ENCODE assay signal across 1 cellular context in the genomic region with DNA sequence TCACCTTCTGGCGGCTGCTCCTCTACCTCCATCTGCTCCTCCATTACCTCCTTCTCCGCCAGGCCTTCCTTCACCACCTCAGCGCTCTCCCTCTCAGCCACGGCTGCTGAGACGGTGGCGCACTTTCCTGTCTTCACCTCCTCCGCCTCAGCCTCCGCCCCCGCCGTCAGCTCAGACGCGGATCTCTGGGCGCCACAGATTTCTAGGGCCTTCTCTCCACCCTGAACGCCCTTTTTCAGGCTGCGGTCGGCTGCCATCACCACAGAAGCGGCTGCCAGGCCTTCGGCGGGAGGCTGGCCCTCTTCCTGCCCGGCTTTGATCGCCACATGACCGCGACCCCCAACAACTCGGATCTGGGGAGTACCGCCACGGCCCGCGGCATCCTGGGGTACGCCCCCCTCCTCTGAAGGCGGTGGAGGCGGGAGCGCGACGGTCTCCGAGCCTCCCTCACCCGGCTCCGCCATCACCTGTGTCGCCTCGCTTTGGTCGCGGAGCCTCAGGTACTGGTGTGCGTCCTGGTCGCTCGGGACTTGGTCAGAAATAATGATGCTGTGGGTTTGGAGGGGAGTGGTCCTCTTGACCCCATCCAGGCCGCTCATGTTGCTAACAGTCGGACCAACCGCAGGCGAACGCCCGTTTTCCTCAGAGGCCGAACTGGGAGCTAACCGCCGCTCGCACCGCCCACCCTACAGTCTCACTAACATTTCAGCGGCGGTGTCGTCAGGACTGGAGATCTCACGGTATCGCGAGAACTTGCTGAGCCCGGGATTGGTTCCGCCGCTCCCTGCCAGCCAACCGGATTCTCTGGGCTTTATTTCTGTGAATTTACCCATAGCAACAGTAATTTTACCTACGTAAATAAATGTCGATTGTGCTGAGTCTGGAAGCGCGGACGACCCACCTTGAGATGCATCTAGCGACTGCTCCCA.
TF ChIP-seq lines count a peak whose summit lies in the region.

A gene (minus strand): TSS at position 699 of the 929 bp plus-strand sequence. CDS start 100 bp downstream, at position 599.

TF ChIP-seq in HepG2, 621 proteins besides CTCF, POLR2A, EP300 and RAD21 (continued from another document and continues in another):
- TF ChIP-seq LCORL (IDR thresholded peaks at IDR 0.05), result 0 out of 2 replicates have a peak, but pooled peaks have one; percentile 6
- 0 out of 2 replicates have a peak, but pooled peaks have one; percentile 86 for TF ChIP-seq LCORL (CRISPR knock-in tag; IDR thresholded peaks at IDR 0.05)
- TF ChIP-seq AGO1 (IDR thresholded peaks at IDR 0.05; ENCODE audit: low read depth, low read length, poor library complexity, severe bottlenecking), result no peak
- TF ChIP-seq, protein P1, sequence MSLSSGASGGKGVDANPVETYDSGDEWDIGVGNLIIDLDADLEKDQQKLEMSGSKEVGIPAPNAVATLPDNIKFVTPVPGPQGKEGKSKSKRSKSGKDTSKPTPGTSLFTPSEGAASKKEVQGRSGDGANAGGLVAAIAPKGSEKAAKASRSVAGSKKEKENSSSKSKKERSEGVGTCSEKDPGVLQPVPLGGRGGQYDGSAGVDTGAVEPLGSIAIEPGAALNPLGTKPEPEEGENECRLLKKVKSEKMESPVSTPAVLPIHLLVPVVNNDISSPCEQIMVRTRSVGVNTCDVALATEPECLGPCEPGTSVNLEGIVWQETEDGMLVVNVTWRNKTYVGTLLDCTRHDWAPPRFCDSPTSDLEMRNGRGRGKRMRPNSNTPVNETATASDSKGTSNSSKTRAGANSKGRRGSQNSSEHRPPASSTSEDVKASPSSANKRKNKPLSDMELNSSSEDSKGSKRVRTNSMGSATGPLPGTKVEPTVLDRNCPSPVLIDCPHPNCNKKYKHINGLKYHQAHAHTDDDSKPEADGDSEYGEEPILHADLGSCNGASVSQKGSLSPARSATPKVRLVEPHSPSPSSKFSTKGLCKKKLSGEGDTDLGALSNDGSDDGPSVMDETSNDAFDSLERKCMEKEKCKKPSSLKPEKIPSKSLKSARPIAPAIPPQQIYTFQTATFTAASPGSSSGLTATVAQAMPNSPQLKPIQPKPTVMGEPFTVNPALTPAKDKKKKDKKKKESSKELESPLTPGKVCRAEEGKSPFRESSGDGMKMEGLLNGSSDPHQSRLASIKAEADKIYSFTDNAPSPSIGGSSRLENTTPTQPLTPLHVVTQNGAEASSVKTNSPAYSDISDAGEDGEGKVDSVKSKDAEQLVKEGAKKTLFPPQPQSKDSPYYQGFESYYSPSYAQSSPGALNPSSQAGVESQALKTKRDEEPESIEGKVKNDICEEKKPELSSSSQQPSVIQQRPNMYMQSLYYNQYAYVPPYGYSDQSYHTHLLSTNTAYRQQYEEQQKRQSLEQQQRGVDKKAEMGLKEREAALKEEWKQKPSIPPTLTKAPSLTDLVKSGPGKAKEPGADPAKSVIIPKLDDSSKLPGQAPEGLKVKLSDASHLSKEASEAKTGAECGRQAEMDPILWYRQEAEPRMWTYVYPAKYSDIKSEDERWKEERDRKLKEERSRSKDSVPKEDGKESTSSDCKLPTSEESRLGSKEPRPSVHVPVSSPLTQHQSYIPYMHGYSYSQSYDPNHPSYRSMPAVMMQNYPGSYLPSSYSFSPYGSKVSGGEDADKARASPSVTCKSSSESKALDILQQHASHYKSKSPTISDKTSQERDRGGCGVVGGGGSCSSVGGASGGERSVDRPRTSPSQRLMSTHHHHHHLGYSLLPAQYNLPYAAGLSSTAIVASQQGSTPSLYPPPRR (CRISPR knock-in tag; IDR thresholded peaks at IDR 0.05; ENCODE audit: borderline replicate concordance), result peak; percentile 25; the same call in 1 of the 2 replicates
- 0 out of 2 replicates have a peak, but pooled peaks have one; percentile 10 for TF ChIP-seq ZNF251 (CRISPR knock-in tag; IDR thresholded peaks at IDR 0.05)
- TF ChIP-seq ZNF274 (CRISPR knock-in tag; IDR thresholded peaks at IDR 0.05), result peak; percentile 78; the same call in 1 of the 2 replicates
- no peak; the same call in none of the 2 replicates for TF ChIP-seq ZNF317 (CRISPR knock-in tag; IDR thresholded peaks at IDR 0.05)
- TF ChIP-seq, protein P2, sequence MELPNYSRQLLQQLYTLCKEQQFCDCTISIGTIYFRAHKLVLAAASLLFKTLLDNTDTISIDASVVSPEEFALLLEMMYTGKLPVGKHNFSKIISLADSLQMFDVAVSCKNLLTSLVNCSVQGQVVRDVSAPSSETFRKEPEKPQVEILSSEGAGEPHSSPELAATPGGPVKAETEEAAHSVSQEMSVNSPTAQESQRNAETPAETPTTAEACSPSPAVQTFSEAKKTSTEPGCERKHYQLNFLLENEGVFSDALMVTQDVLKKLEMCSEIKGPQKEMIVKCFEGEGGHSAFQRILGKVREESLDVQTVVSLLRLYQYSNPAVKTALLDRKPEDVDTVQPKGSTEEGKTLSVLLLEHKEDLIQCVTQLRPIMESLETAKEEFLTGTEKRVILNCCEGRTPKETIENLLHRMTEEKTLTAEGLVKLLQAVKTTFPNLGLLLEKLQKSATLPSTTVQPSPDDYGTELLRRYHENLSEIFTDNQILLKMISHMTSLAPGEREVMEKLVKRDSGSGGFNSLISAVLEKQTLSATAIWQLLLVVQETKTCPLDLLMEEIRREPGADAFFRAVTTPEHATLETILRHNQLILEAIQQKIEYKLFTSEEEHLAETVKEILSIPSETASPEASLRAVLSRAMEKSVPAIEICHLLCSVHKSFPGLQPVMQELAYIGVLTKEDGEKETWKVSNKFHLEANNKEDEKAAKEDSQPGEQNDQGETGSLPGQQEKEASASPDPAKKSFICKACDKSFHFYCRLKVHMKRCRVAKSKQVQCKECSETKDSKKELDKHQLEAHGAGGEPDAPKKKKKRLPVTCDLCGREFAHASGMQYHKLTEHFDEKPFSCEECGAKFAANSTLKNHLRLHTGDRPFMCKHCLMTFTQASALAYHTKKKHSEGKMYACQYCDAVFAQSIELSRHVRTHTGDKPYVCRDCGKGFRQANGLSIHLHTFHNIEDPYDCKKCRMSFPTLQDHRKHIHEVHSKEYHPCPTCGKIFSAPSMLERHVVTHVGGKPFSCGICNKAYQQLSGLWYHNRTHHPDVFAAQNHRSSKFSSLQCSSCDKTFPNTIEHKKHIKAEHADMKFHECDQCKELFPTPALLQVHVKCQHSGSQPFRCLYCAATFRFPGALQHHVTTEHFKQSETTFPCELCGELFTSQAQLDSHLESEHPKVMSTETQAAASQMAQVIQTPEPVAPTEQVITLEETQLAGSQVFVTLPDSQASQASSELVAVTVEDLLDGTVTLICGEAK (IDR thresholded peaks at IDR 0.05), result no peak
- TF ChIP-seq, protein P2 (CRISPR knock-in tag; IDR thresholded peaks at IDR 0.05), result peak; percentile 84; the same call in 1 of the 2 replicates
- TF ChIP-seq PITX1 (CRISPR knock-in tag; IDR thresholded peaks at IDR 0.05), result peak; percentile 39; the same call in 1 of the 2 replicates
- TF ChIP-seq ZFP36L1 (CRISPR knock-in tag; IDR thresholded peaks at IDR 0.05), result peak; percentile 97
- TF ChIP-seq, protein P3, sequence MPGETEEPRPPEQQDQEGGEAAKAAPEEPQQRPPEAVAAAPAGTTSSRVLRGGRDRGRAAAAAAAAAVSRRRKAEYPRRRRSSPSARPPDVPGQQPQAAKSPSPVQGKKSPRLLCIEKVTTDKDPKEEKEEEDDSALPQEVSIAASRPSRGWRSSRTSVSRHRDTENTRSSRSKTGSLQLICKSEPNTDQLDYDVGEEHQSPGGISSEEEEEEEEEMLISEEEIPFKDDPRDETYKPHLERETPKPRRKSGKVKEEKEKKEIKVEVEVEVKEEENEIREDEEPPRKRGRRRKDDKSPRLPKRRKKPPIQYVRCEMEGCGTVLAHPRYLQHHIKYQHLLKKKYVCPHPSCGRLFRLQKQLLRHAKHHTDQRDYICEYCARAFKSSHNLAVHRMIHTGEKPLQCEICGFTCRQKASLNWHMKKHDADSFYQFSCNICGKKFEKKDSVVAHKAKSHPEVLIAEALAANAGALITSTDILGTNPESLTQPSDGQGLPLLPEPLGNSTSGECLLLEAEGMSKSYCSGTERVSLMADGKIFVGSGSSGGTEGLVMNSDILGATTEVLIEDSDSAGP (CRISPR knock-in tag; IDR thresholded peaks at IDR 0.05; ENCODE audit: borderline replicate concordance), result peak; percentile 95
- TF ChIP-seq ISX (CRISPR knock-in tag; conservative IDR thresholded peaks at IDR 0.05), result no peak
- TF ChIP-seq, protein P4, sequence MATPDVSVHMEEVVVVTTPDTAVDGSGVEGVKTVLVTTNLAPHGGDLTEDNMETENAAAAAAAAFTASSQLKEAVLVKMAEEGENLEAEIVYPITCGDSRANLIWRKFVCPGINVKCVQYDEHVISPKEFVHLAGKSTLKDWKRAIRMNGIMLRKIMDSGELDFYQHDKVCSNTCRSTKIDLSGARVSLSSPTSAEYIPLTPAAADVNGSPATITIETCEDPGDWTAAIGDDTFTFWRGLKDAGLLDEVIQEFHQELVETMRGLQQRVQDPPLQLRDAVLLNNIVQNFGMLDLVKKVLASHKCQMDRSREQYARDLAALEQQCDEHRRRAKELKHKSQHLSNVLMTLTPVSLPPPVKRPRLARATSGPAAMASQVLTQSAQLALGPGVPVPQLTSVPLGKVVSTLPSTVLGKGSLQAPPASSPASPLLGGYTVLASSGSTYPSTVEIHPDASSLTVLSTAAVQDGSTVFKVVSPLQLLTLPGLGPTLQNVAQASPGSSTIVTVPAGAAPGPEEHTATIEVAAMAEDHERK (CRISPR knock-in tag; IDR thresholded peaks at IDR 0.05; ENCODE audit: low read depth), result no peak
- TF ChIP-seq ZNF256 (CRISPR knock-in tag; conservative IDR thresholded peaks at IDR 0.05), result peak; percentile 54; the same call in 1 of the 2 replicates
- no peak for TF ChIP-seq ZFYVE20 (CRISPR knock-in tag; IDR thresholded peaks at IDR 0.05; ENCODE audit: borderline replicate concordance, low read depth)
- TF ChIP-seq, protein P5, sequence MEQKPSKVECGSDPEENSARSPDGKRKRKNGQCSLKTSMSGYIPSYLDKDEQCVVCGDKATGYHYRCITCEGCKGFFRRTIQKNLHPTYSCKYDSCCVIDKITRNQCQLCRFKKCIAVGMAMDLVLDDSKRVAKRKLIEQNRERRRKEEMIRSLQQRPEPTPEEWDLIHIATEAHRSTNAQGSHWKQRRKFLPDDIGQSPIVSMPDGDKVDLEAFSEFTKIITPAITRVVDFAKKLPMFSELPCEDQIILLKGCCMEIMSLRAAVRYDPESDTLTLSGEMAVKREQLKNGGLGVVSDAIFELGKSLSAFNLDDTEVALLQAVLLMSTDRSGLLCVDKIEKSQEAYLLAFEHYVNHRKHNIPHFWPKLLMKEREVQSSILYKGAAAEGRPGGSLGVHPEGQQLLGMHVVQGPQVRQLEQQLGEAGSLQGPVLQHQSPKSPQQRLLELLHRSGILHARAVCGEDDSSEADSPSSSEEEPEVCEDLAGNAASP (CRISPR knock-in tag; IDR thresholded peaks at IDR 0.05; ENCODE audit: borderline replicate concordance), result no peak; the same call in 1 of the 2 replicates
- 0 out of 2 replicates have a peak, but pooled peaks have one; percentile 24 for TF ChIP-seq CBX2 (IDR thresholded peaks at IDR 0.05; ENCODE audit: low read depth, low read length)
- TF ChIP-seq CBX2 (CRISPR knock-in tag; IDR thresholded peaks at IDR 0.05; ENCODE audit: low read depth), result 0 out of 2 replicates have a peak, but pooled peaks have one; percentile 27
- TF ChIP-seq, protein P6, sequence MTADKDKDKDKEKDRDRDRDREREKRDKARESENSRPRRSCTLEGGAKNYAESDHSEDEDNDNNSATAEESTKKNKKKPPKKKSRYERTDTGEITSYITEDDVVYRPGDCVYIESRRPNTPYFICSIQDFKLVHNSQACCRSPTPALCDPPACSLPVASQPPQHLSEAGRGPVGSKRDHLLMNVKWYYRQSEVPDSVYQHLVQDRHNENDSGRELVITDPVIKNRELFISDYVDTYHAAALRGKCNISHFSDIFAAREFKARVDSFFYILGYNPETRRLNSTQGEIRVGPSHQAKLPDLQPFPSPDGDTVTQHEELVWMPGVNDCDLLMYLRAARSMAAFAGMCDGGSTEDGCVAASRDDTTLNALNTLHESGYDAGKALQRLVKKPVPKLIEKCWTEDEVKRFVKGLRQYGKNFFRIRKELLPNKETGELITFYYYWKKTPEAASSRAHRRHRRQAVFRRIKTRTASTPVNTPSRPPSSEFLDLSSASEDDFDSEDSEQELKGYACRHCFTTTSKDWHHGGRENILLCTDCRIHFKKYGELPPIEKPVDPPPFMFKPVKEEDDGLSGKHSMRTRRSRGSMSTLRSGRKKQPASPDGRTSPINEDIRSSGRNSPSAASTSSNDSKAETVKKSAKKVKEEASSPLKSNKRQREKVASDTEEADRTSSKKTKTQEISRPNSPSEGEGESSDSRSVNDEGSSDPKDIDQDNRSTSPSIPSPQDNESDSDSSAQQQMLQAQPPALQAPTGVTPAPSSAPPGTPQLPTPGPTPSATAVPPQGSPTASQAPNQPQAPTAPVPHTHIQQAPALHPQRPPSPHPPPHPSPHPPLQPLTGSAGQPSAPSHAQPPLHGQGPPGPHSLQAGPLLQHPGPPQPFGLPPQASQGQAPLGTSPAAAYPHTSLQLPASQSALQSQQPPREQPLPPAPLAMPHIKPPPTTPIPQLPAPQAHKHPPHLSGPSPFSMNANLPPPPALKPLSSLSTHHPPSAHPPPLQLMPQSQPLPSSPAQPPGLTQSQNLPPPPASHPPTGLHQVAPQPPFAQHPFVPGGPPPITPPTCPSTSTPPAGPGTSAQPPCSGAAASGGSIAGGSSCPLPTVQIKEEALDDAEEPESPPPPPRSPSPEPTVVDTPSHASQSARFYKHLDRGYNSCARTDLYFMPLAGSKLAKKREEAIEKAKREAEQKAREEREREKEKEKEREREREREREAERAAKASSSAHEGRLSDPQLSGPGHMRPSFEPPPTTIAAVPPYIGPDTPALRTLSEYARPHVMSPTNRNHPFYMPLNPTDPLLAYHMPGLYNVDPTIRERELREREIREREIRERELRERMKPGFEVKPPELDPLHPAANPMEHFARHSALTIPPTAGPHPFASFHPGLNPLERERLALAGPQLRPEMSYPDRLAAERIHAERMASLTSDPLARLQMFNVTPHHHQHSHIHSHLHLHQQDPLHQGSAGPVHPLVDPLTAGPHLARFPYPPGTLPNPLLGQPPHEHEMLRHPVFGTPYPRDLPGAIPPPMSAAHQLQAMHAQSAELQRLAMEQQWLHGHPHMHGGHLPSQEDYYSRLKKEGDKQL (CRISPR knock-in tag; IDR thresholded peaks at IDR 0.05; ENCODE audit: low read depth), result no peak
